19 cellular contexts compared by ENCODE assay signal in the genomic region with DNA sequence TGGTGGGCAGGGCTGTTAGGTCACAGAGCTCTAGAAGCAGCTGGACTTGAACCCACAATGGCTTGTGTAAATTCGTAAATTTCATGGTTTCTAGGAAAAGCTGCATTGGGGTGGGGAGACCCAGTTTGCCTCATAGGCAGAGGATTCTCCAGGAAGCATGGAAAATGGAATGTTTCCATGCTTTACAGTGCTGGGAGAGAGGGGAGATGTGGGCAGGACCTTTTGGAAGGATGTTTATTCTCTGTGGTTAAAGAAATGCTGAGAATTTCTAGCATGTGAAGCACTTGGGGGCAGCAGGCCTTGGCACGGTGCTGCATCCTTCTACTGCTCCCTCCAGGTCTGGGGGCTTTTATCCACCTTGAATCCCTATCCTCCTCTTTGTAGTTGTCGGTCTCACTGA. TPM values are rescaled to one million over a fixed set of nuclear protein-coding genes. Genes with fewer than 3 reads are reported as not detected.
A peak's percentile ranks its signal among the peaks of the same experiment; 100 is the strongest.
DNase-seq lines count a peak whose midpoint lies in the region; ATAC-seq, FAIRE-seq and TF ChIP-seq lines count a peak whose summit lies in the region.
"Had no signal": no experiment of that assay in that cellular context is flagged by ENCODE, and none has a peak within 500 bp of the region (broad histone marks: within the 10 kb centered on the region; RNA-seq: fewer than 3 reads in every experiment).

No MANE protein-coding gene starts in this region.

- intact Hi-C loops in PC-3 (cut with micrococcal nuclease): no loop called here

- CTCF ChIA-PET in PC-3 (lab: Charles Lee): no interaction called here

- POLR2A ChIA-PET in PC-3 (lab: Charles Lee; ENCODE audit: unreplicated experiment): no interaction called here

- H3K9me2 ChIP-seq in GM23338 (ENCODE audit: insufficient read depth) (no peaks in the 10 kb centered on the region), PC-3 (replicated peaks; ENCODE audit: low read length) (no peaks in the 10 kb centered on the region)

- H2AFZ ChIP-seq in GM23338: no peak overlapping the region
- no peak overlapping the region for H2AFZ ChIP-seq in astrocyte (ENCODE audit: low read depth, low read length)
- no peak overlapping the region for H2AFZ ChIP-seq in PC-3 (ENCODE audit: low read length)

- H3K79me2 ChIP-seq in GM23338 (replicated peaks; ENCODE audit: insufficient read depth): no peaks in the 10 kb centered on the region
- H3K79me2 ChIP-seq in astrocyte (ENCODE audit: insufficient read depth, low read length): no peaks in the 10 kb centered on the region
- H3K79me2 ChIP-seq in PC-3 (ENCODE audit: low read length): no peaks in the 10 kb centered on the region

- no peak for TF ChIP-seq CTCF in GM23338 (conservative IDR thresholded peaks at IDR 0.05; ENCODE audit: low read depth in 2 of 2)
- TF ChIP-seq CTCF in astrocyte (IDR thresholded peaks at IDR 0.05; ENCODE audit: insufficient read depth, low read depth, low read length): no peak
- TF ChIP-seq CTCF in PC-3 (conservative IDR thresholded peaks at IDR 0.05; ENCODE audit: low read depth, low read length): no peak

- H3F3A ChIP-seq in GM23338 (replicated peaks; ENCODE audit: low read depth): no peaks in the 10 kb centered on the region
- H3F3A ChIP-seq in PC-3 (ENCODE audit: low read length, unreplicated experiment): no peaks in the 10 kb centered on the region

- BruUV-seq in PC-3 (replicated peaks; lab: Mats Ljungman, UMichigan): no TSS peak

- H3K27me3 ChIP-seq in GM23338 (ENCODE audit: insufficient read depth): no peaks in the 10 kb centered on the region
- H3K27me3 ChIP-seq in astrocyte (ENCODE audit: insufficient read depth, low read length): no peaks in the 10 kb centered on the region
- H3K27me3 ChIP-seq in effector memory CD4-positive, alpha-beta T cell (replicated peaks; ENCODE audit: control insufficient read depth, insufficient read depth, low read length, poor library complexity, severe bottlenecking): no peaks in the 10 kb centered on the region
- no peaks in the 10 kb centered on the region for H3K27me3 ChIP-seq in PC-3 (ENCODE audit: low read length)
- H3K27me3 ChIP-seq: testis had no signal

- H3K4me1 ChIP-seq in GM23338 (ENCODE audit: insufficient read depth): no peaks in the 10 kb centered on the region; the same call in 1 of the 2 replicates
- H3K4me1 ChIP-seq in astrocyte (ENCODE audit: insufficient read depth, low read length): peaks cover 24% of the 10 kb centered on the region
- no peaks in the 10 kb centered on the region for H3K4me1 ChIP-seq in effector memory CD4-positive, alpha-beta T cell (ENCODE audit: control insufficient read depth, insufficient read depth, low read length, poor library complexity, severe bottlenecking)
- no peaks in the 10 kb centered on the region for H3K4me1 ChIP-seq in PC-3 (ENCODE audit: insufficient read depth, low read length)
- H3K4me1 ChIP-seq: testis had no signal

- no peak overlapping the region for H3K9ac ChIP-seq in astrocyte (ENCODE audit: low read length)
- H3K9ac ChIP-seq in PC-3 (ENCODE audit: low read length): no peak overlapping the region

- H4K20me1 ChIP-seq in GM23338 (replicated peaks; ENCODE audit: insufficient read depth): no peaks in the 10 kb centered on the region
- H4K20me1 ChIP-seq in astrocyte (ENCODE audit: insufficient read depth, low read length): no peaks in the 10 kb centered on the region
- no peaks in the 10 kb centered on the region for H4K20me1 ChIP-seq in PC-3 (ENCODE audit: low read length)

- H3K27ac Mint-ChIP-seq in GM23338: no peak overlapping the region
- H3K27ac Mint-ChIP-seq in astrocyte (ENCODE audit: unreplicated experiment): peak overlapping the region; percentile 75
- peak overlapping the region in 5 of 6 donors; percentile 61 to 88 (median 81) for H3K27ac Mint-ChIP-seq in immature natural killer cell
- H3K27ac Mint-ChIP-seq: B cell; stimulated activated naive B cell treated with anti-CD40 and anti-IgM and Interleukin-4, amounts not matched to agents 10 μg/mL and 1 μg/mL and 100 μg/mL, for 72 hours; T-helper 17 cell had no signal

- no peak for ATAC-seq in GM23338
- no peak for ATAC-seq in PC-3
- ATAC-seq: stimulated activated naive B cell treated with anti-CD40 and anti-IgM and Interleukin-4, amounts not matched to agents 10 μg/mL and 1 μg/mL and 100 μg/mL, for 72 hours; T-helper 17 cell had no signal

- DNase-seq in GM23338 (ENCODE audit: low spot score): peak; percentile 16
- DNase-seq in astrocyte (ENCODE audit: low read depth): peak; percentile 74
- DNase-seq in immature natural killer cell: no peak
- no peak for DNase-seq in effector memory CD4-positive, alpha-beta T cell
- no peak for DNase-seq in hypothalamus (lab: John Stamatoyannopoulos, UW)
- no peak for DNase-seq in PC-3
- DNase-seq in DMS 273 treated with DMSO at 0.1 percent for 48 hours (lab: John Stamatoyannopoulos, UW): no peak
- DNase-seq: activated CD8-positive, alpha-beta memory T cell treated with anti-CD3 and anti-CD28 coated beads, Interleukin-2, amount 50 U/mL, for 48 hours; activated effector memory CD4-positive, alpha-beta T cell treated with anti-CD3 and anti-CD28 coated beads, Interleukin-2, amount 50 U/mL, for 16 hours; COR-L47; midbrain; NCI-H1694; posterior cingulate gyrus; stimulated activated naive B cell treated with anti-CD40 and anti-IgM and Interleukin-4, amounts not matched to agents 10 μg/mL and 1 μg/mL and 100 μg/mL, for 72 hours; T-helper 17 cell; testis had no signal

- no peak overlapping the region for H3K27ac ChIP-seq in GM23338 (ENCODE audit: low read depth)
- peak overlapping the region; percentile 41 for H3K27ac ChIP-seq in astrocyte (ENCODE audit: low read depth, low read length)
- H3K27ac ChIP-seq in effector memory CD4-positive, alpha-beta T cell (ENCODE audit: insufficient read depth, low read length, poor library complexity, severe bottlenecking): no peak overlapping the region
- no peak overlapping the region for H3K27ac ChIP-seq in PC-3 (ENCODE audit: low read length)
- H3K27ac ChIP-seq: testis, VCaP had no signal

- H3K4me3 ChIP-seq in GM23338: no peak overlapping the region
- no peak overlapping the region for H3K4me3 ChIP-seq in astrocyte (ENCODE audit: insufficient read depth, low read depth, low read length)
- H3K4me3 ChIP-seq in effector memory CD4-positive, alpha-beta T cell (ENCODE audit: insufficient read depth, low read depth, low read length, poor library complexity, severe bottlenecking): no peak overlapping the region
- no peak overlapping the region for H3K4me3 ChIP-seq in PC-3 (ENCODE audit: low read length)
- H3K4me3 ChIP-seq: testis had no signal

- FAIRE-seq in astrocyte (lab: Jason Lieb, UNC): peak; percentile 81
- FAIRE-seq: GM18507 had no signal

- H3K4me2 ChIP-seq in GM23338 (no peak overlapping the region), astrocyte (ENCODE audit: low read length) (peak overlapping the region; percentile 68), PC-3 (ENCODE audit: low read length) (no peak overlapping the region)

- H3K9me3 ChIP-seq in astrocyte (ENCODE audit: insufficient read depth, low read depth, low read length): no peaks in the 10 kb centered on the region
- H3K9me3 ChIP-seq in effector memory CD4-positive, alpha-beta T cell (ENCODE audit: control insufficient read depth, low read length): no peaks in the 10 kb centered on the region
- H3K9me3 ChIP-seq in PC-3 (ENCODE audit: low read length): no peaks in the 10 kb centered on the region
- H3K9me3 ChIP-seq: testis had no signal

- H3K4me1 Mint-ChIP-seq in GM23338 (peaks cover 11% of the 10 kb centered on the region), astrocyte (ENCODE audit: low read depth, unreplicated experiment) (peaks cover 45% of the 10 kb centered on the region), immature natural killer cell (peaks cover 76 to 95% of the 10 kb centered on the region in 2 donors)
- H3K4me1 Mint-ChIP-seq: B cell; stimulated activated naive B cell treated with anti-CD40 and anti-IgM and Interleukin-4, amounts not matched to agents 10 μg/mL and 1 μg/mL and 100 μg/mL, for 72 hours had no signal

- H3K4me3 Mint-ChIP-seq in GM23338: no peak overlapping the region
- H3K4me3 Mint-ChIP-seq in astrocyte (ENCODE audit: unreplicated experiment): peak overlapping the region; percentile 23
- no peak overlapping the region for H3K4me3 Mint-ChIP-seq in immature natural killer cell
- H3K4me3 Mint-ChIP-seq: B cell; stimulated activated naive B cell treated with anti-CD40 and anti-IgM and Interleukin-4, amounts not matched to agents 10 μg/mL and 1 μg/mL and 100 μg/mL, for 72 hours; T-helper 17 cell had no signal

- peaks cover 3% of the 10 kb centered on the region for H3K27me3 Mint-ChIP-seq in GM23338 (ENCODE audit: insufficient read depth, low read depth, poor library complexity)
- no peaks in the 10 kb centered on the region for H3K27me3 Mint-ChIP-seq in astrocyte (ENCODE audit: low read depth, unreplicated experiment)
- H3K27me3 Mint-ChIP-seq in immature natural killer cell (ENCODE audit: low read depth in 3 of 3): peaks cover 8 to 16% (median 8%) of the 10 kb centered on the region in 3 donors
- H3K27me3 Mint-ChIP-seq: B cell had no signal

- no peaks in the 10 kb centered on the region for H3K9me3 Mint-ChIP-seq in GM23338
- peaks cover 4% of the 10 kb centered on the region for H3K9me3 Mint-ChIP-seq in astrocyte (ENCODE audit: unreplicated experiment)
- H3K9me3 Mint-ChIP-seq in immature natural killer cell: no peaks in the 10 kb centered on the region
- H3K9me3 Mint-ChIP-seq: stimulated activated naive B cell treated with anti-CD40 and anti-IgM and Interleukin-4, amounts not matched to agents 10 μg/mL and 1 μg/mL and 100 μg/mL, for 72 hours had no signal

- H3K36me3 ChIP-seq in GM23338 (ENCODE audit: insufficient read depth) (no peaks in the 10 kb centered on the region), astrocyte (ENCODE audit: insufficient read depth, low read length) (no peaks in the 10 kb centered on the region), PC-3 (ENCODE audit: low read depth, low read length) (no peaks in the 10 kb centered on the region)
- no peaks in the 10 kb centered on the region for H3K36me3 ChIP-seq in effector memory CD4-positive, alpha-beta T cell (ENCODE audit: control insufficient read depth, insufficient read depth, low read length)

- H3K36me3 Mint-ChIP-seq in GM23338 (ENCODE audit: low read depth): no peaks in the 10 kb centered on the region
- peaks cover 22% of the 10 kb centered on the region for H3K36me3 Mint-ChIP-seq in astrocyte (ENCODE audit: low read depth, unreplicated experiment)
- peaks cover 27 to 58% (median 30%) of the 10 kb centered on the region in 3 donors for H3K36me3 Mint-ChIP-seq in immature natural killer cell

TF ChIP-seq in GM23338, 12 proteins besides CTCF, POLR2A, EP300 and RAD21 (continues in another document):
- TF ChIP-seq JUNB (IDR thresholded peaks at IDR 0.05; ENCODE audit: unreplicated experiment): no peak
- TF ChIP-seq ZNF114 (CRISPR knock-in tag; IDR thresholded peaks at IDR 0.05): no peak
- no peak for TF ChIP-seq STAT1 (IDR thresholded peaks at IDR 0.05; ENCODE audit: unreplicated experiment)
- no peak for TF ChIP-seq EZH2phosphoT487 (IDR thresholded peaks at IDR 0.05; ENCODE audit: unreplicated experiment)
- no peak for TF ChIP-seq POLR2AphosphoS5 (IDR thresholded peaks at IDR 0.05; ENCODE audit: low read depth)

RNA-seq across cellular contexts. Expression of gene TRAF6, which starts 46.3 kb away (rescaled TPM):
- 6.4 and 10.5 TPM in 2 replicates for total RNA-seq in GM23338 (2014; rRNA removed; shearing (Covaris generic))
- polyA plus RNA-seq in GM23338 (2016; fragmentation: Nextera tagmentation; extraction: Ambion mirVana) (4.2 and 4.4 TPM in 2 replicates), immature natural killer cell (10 to 100 TPM; 11.3 to 20.0 (median 13.1) TPM)
- total RNA-seq in astrocyte (17.8 and 19.4 TPM in 2 replicates), PC-3 (2014; rRNA removed) (4.0 and 4.1 TPM in 2 replicates)

Comparison
In these comparisons a context has a peak if more than half of its experiments do, and no peak if none do; other contexts are left out.
1. DNase-seq: peak in GM23338 (single experiment) and astrocyte (single experiment); none in immature natural killer cell (0 of 3), effector memory CD4-positive, alpha-beta T cell (0 of 3), hypothalamus (0 of 51), PC-3 (single experiment) and DMS 273 treated with DMSO at 0.1 percent for 48 hours (single experiment).